In the genomic region with DNA sequence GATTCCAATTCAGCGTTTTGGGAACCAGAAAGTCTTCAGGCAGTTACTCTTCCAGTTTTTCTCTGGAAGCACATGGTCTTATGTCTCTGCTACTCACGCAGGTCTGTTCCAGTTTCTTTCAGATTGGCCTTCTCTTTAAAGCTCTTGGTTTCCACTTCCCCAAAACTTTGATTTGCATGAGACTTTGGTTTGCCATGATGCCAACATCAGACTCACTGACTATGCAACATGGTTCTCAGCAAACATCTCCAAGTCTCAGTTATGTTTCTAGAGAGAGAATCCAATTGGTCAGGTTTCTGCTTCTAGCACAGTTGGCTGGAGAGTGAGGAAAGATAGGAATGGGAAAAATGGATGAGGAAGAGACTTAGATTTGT, we compare ENCODE assay signal across 10 cellular contexts. TPM values are rescaled to one million over a fixed set of nuclear protein-coding genes. Genes with fewer than 3 reads are reported as not detected.
DNase-seq lines count a peak whose midpoint lies in the region; ATAC-seq and TF ChIP-seq lines count a peak whose summit lies in the region.
"Had no signal": no experiment of that assay in that cellular context is flagged by ENCODE, and none has a peak within 500 bp of the region (broad histone marks: within the 10 kb centered on the region; RNA-seq: fewer than 3 reads in every experiment).

No MANE protein-coding gene starts in this region.

- H3K9me3 Mint-ChIP-seq in CD8-positive, alpha-beta T cell, result no peaks in the 10 kb centered on the region
- peaks cover 7% of the 10 kb centered on the region for H3K9me3 Mint-ChIP-seq in activated CD8-positive, alpha-beta T cell treated with anti-CD3 and anti-CD28 coated beads for 36 hours

- intact Hi-C loops in CD8-positive, alpha-beta T cell (cut with DNase I, micrococcal nuclease), result loop anchor here (10.0 kb wide), 5 partner anchors 220 to 1500 kb away; partner anchors contain the start of genes MRPS31 (in 1 of the 2) and WBP4 (in 1 of the 2)
- intact Hi-C loops in activated CD8-positive, alpha-beta T cell treated with anti-CD3 and anti-CD28 coated beads for 36 hours (cut with micrococcal nuclease), result loop anchor here (5.0 to 10.0 kb wide), 2 partner anchors 52 to 360 kb away; no protein-coding TSS in a partner anchor
- intact Hi-C loops in esophagus muscularis mucosa (cut with DNase I), result no loop called here

- peaks cover 13% of the 10 kb centered on the region for H3K36me3 Mint-ChIP-seq in CD8-positive, alpha-beta T cell
- peaks cover 37% of the 10 kb centered on the region for H3K36me3 Mint-ChIP-seq in activated CD8-positive, alpha-beta T cell treated with anti-CD3 and anti-CD28 coated beads for 36 hours (ENCODE audit: low read depth)

- no peaks in the 10 kb centered on the region for H3K36me3 ChIP-seq in CD8-positive, alpha-beta T cell (ENCODE audit: insufficient read depth, low read length)
- H3K36me3 ChIP-seq in esophagus muscularis mucosa, result no peaks in the 10 kb centered on the region

- no peaks in the 10 kb centered on the region for H3K27me3 Mint-ChIP-seq in CD8-positive, alpha-beta T cell (ENCODE audit: low read depth)
- H3K27me3 Mint-ChIP-seq in activated CD8-positive, alpha-beta T cell treated with anti-CD3 and anti-CD28 coated beads for 36 hours, result no peaks in the 10 kb centered on the region

- no peak overlapping the region for H3K4me3 ChIP-seq in CD8-positive, alpha-beta T cell (ENCODE audit: low read depth, low read length)
- H3K4me3 ChIP-seq in esophagus muscularis mucosa, result no peak overlapping the region
- H3K4me3 ChIP-seq: mucosa of descending colon had no signal

- no peak for TF ChIP-seq POLR2A in esophagus muscularis mucosa (IDR thresholded peaks at IDR 0.05; ENCODE audit: low read depth)

- POLR2A ChIA-PET in CD8-positive, alpha-beta T cell (lab: Charles Lee), result no interaction called here
- POLR2A ChIA-PET in activated CD8-positive, alpha-beta T cell treated with anti-CD3 and anti-CD28 coated beads for 36 hours (lab: Charles Lee), result interaction anchor here (0.7 to 1.8 kb wide), 3 partner anchors 43 to 121 kb away, joined by 3 to 7 read pairs (median 3); no protein-coding TSS in a partner anchor

- H3K27me3 ChIP-seq in CD8-positive, alpha-beta T cell (ENCODE audit: insufficient read depth, low read length), result no peaks in the 10 kb centered on the region
- no peaks in the 10 kb centered on the region for H3K27me3 ChIP-seq in esophagus muscularis mucosa

- DNase-seq in CD8-positive, alpha-beta T cell, result no peak
- DNase-seq in activated CD8-positive, alpha-beta T cell treated with anti-CD3 and anti-CD28 coated beads for 36 hours, result no peak
- DNase-seq in stimulated activated naive CD4-positive, alpha-beta T cell (lab: John Stamatoyannopoulos, UW), result no peak
- DNase-seq in HT-29 (ENCODE audit: low spot score) (no peak), esophagus muscularis mucosa (ENCODE audit: extremely low spot score) (no peak), NCI-H2107 treated with DMSO at 0.1 percent for 48 hours (lab: John Stamatoyannopoulos, UW; ENCODE audit: unreplicated experiment) (no peak)
- DNase-seq: activated CD4-positive, CD25-positive, alpha-beta regulatory T cell had no signal

- peak overlapping the region; percentile 62 for H3K27ac Mint-ChIP-seq in CD8-positive, alpha-beta T cell
- H3K27ac Mint-ChIP-seq in activated CD8-positive, alpha-beta T cell treated with anti-CD3 and anti-CD28 coated beads for 36 hours, result peak overlapping the region; percentile 92

- WGBS in esophagus muscularis mucosa, result 83% methylated on average over 2 of the region's 2 CpGs

- TF ChIP-seq CTCF in CD8-positive, alpha-beta T cell (IDR thresholded peaks at IDR 0.05), result no peak
- no peak for TF ChIP-seq CTCF in activated CD8-positive, alpha-beta T cell treated with anti-CD3 and anti-CD28 coated beads for 36 hours (IDR thresholded peaks at IDR 0.05)
- no peak for TF ChIP-seq CTCF in esophagus muscularis mucosa (IDR thresholded peaks at IDR 0.05)

- H3K4me3 Mint-ChIP-seq in CD8-positive, alpha-beta T cell, result peak overlapping the region; percentile 35
- H3K4me3 Mint-ChIP-seq in activated CD8-positive, alpha-beta T cell treated with anti-CD3 and anti-CD28 coated beads for 36 hours, result peak overlapping the region; percentile 99

- TF ChIP-seq EP300 in esophagus muscularis mucosa (IDR thresholded peaks at IDR 0.05), result no peak

- peaks cover 54% of the 10 kb centered on the region for H3K4me1 Mint-ChIP-seq in CD8-positive, alpha-beta T cell (ENCODE audit: low read depth)
- peaks cover 44% of the 10 kb centered on the region for H3K4me1 Mint-ChIP-seq in activated CD8-positive, alpha-beta T cell treated with anti-CD3 and anti-CD28 coated beads for 36 hours (ENCODE audit: low read depth)

- ATAC-seq in CD8-positive, alpha-beta T cell, result no peak
- ATAC-seq in GM18870 (IDR thresholded peaks at IDR 0.05; ENCODE audit: unreplicated experiment), result peak; percentile 29
- peak; percentile 33 for ATAC-seq in HG03108 (IDR thresholded peaks at IDR 0.05; ENCODE audit: unreplicated experiment)
- no peak for ATAC-seq in activated CD8-positive, alpha-beta T cell treated with anti-CD3 and anti-CD28 coated beads for 36 hours
- ATAC-seq: mucosa of descending colon had no signal

- CTCF ChIA-PET in CD8-positive, alpha-beta T cell (lab: Charles Lee), result no interaction called here
- CTCF ChIA-PET in activated CD8-positive, alpha-beta T cell treated with anti-CD3 and anti-CD28 coated beads for 36 hours (lab: Charles Lee), result interaction anchor here (1.5 kb wide), 1 partner anchor 52 kb away, joined by 4 read pairs; no protein-coding TSS in a partner anchor

- H3K4me1 ChIP-seq in CD8-positive, alpha-beta T cell (ENCODE audit: insufficient read depth, low read length), result peaks cover 52% of the 10 kb centered on the region
- peaks cover 7 to 51% (median 33%) of the 10 kb centered on the region in 4 donors for H3K4me1 ChIP-seq in esophagus muscularis mucosa

- no peaks in the 10 kb centered on the region for H3K9me3 ChIP-seq in CD8-positive, alpha-beta T cell (ENCODE audit: low read length)
- no peaks in the 10 kb centered on the region for H3K9me3 ChIP-seq in esophagus muscularis mucosa
- H3K9me3 ChIP-seq: mucosa of descending colon had no signal

- no peak overlapping the region for H3K27ac ChIP-seq in CD8-positive, alpha-beta T cell (ENCODE audit: low read depth, low read length)
- H3K27ac ChIP-seq in esophagus muscularis mucosa (replicated peaks in 1 of 4), result no peak overlapping the region

RNA-seq across cellular contexts. Expression of gene AKAP11, which starts 3.1 kb away (rescaled TPM):
- 10 to 100 TPM; 14.7 to 15.3 TPM for total RNA-seq in CD8-positive, alpha-beta T cell
- 10 to 100 TPM; 37.0 to 37.5 TPM for total RNA-seq in activated CD8-positive, alpha-beta T cell treated with anti-CD3 and anti-CD28 coated beads for 36 hours
- 9.2 and 9.7 TPM in 2 replicates for total RNA-seq in HT-29 (2014; rRNA removed; shearing (Covaris generic))
- total RNA-seq in esophagus muscularis mucosa, result 10 to 100 TPM; 36.1 to 43.4 (median 39.6) TPM

Comparison
In these comparisons a context has a peak if more than half of its experiments do, and no peak if none do; other contexts are left out.
1. ATAC-seq: peak in GM18870 (single experiment) and HG03108 (single experiment); none in CD8-positive, alpha-beta T cell (single experiment) and activated CD8-positive, alpha-beta T cell treated with anti-CD3 and anti-CD28 coated beads for 36 hours (single experiment).